Comparison of ENCODE assay signal across 2 cellular contexts in the genomic region with DNA sequence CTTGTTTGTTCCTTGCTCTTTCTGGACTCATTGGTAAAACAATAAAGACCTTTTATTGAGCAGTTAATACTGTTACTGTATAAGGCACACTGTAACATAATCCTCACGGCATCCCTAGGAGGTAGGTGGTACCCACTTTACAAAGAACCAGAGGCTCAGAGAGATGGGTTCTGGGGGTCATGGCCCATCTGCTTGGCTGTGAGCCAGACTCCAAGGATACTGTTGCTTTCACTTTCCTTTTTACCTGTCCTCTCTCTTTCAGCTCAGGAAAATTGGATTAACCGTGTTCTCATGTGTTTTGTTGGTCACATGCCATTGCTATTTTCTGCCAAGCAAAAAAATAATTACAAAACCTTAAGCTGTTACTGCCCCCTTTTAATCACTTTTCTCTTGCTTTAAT.
TF ChIP-seq lines count a peak whose summit lies in the region.

No MANE protein-coding gene starts in this region.

TF ChIP-seq in IMR-90, 13 proteins besides CTCF, POLR2A, EP300 and RAD21:
- TF ChIP-seq BHLHE40 (IDR thresholded peaks at IDR 0.05; ENCODE audit: low read depth, low read length): no peak
- TF ChIP-seq USF2 (IDR thresholded peaks at IDR 0.05; ENCODE audit: low read depth, low read length): no peak
- TF ChIP-seq ELK1 (IDR thresholded peaks at IDR 0.05; ENCODE audit: borderline replicate concordance, low read depth, low read length): no peak
- TF ChIP-seq SMC3 (IDR thresholded peaks at IDR 0.05; ENCODE audit: low read depth, low read length): no peak

TF ChIP-seq in GM12891, 5 proteins besides CTCF, POLR2A, EP300 and RAD21:
- TF ChIP-seq PAX5 (IDR thresholded peaks at IDR 0.05; ENCODE audit: insufficient read depth, low read length, severe bottlenecking) (no peak), TAF1 (IDR thresholded peaks at IDR 0.05; ENCODE audit: low read depth, low read length) (no peak), POU2F2 (IDR thresholded peaks at IDR 0.05; ENCODE audit: low read depth, low read length) (no peak), SPI1 (IDR thresholded peaks at IDR 0.05; ENCODE audit: low read depth, low read length) (no peak), POLR2AphosphoS5 (IDR thresholded peaks at IDR 0.05; ENCODE audit: low read depth, low read length) (no peak)
